8 cellular contexts compared by ENCODE assay signal in the genomic region with DNA sequence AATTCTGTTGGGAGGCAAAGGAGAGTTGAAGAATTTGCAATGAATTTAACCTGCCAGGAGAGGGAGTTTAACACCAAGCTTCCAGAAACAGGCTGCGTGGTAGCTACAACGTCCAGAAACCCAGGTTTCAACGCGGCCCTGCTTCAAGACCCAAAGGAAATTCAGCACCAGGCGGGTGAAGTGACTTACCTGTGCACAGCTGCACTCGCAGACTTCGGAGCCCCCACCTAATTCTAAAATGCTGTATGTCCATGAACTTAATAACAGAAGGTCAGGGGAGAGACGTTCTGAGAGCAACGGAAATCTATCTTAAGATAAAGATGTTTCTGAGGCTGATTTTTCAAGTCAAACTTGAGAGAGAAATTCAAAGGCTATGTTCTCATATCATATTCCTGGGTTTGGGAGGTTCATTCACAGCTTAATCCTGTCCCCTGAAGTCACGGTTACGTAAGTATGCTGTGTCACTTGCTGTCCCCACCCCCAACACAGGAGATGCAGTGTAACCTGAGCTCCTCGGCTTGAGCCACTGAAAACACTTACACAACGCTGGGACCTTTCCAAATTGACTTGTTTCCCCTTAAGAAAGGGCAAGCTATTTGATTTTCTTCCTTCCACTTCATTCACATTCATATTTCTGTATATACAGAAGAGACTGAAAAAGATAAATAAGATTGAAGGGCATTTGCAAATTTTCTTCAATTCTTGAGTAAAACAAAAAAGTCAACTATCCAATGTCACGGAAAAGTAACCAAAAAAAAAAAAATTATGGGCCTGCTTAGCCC. TPM values are rescaled to one million over a fixed set of nuclear protein-coding genes. Genes with fewer than 3 reads are reported as not detected.
A peak's percentile ranks its signal among the peaks of the same experiment; 100 is the strongest.
DNase-seq lines count a peak whose midpoint lies in the region; ATAC-seq and TF ChIP-seq lines count a peak whose summit lies in the region.

No MANE protein-coding gene starts in this region.

- no peak overlapping the region for H3K4me3 ChIP-seq in SJSA1

- no peaks in the 10 kb centered on the region for H3K9me3 Mint-ChIP-seq in activated naive CD8-positive, alpha-beta T cell treated with anti-CD3 and anti-CD28 coated beads for 36 hours

- ATAC-seq in HG03045 (IDR thresholded peaks at IDR 0.05; ENCODE audit: unreplicated experiment), result no peak

- H3K27me3 Mint-ChIP-seq in activated naive CD8-positive, alpha-beta T cell treated with anti-CD3 and anti-CD28 coated beads for 36 hours, result no peaks in the 10 kb centered on the region

- peak overlapping the region; percentile 61 for H3K27ac Mint-ChIP-seq in activated naive CD8-positive, alpha-beta T cell treated with anti-CD3 and anti-CD28 coated beads for 36 hours

- DNase-seq in GDM1 (lab: John Stamatoyannopoulos, UW), result peak; percentile 47
- peak; percentile 77 for DNase-seq in SJSA1 (ENCODE audit: low read depth in 1 of 2, low spot score in 2 of 2)
- DNase-seq in activated naive CD8-positive, alpha-beta T cell treated with anti-CD3 and anti-CD28 coated beads for 36 hours, result peak; percentile 27
- peak; percentile 80 for DNase-seq in germinal center (ENCODE audit: low spot score)
- peak; percentile 13 for DNase-seq in occipital lobe (lab: John Stamatoyannopoulos, UW)
- no peak for DNase-seq in middle frontal gyrus (ENCODE audit: extremely low spot score, low spot score)

- peaks cover 36% of the 10 kb centered on the region for H3K4me1 Mint-ChIP-seq in activated naive CD8-positive, alpha-beta T cell treated with anti-CD3 and anti-CD28 coated beads for 36 hours

- peaks cover 16% of the 10 kb centered on the region for H3K36me3 ChIP-seq in SJSA1

- peak overlapping the region; percentile 32 for H3K4me3 Mint-ChIP-seq in activated naive CD8-positive, alpha-beta T cell treated with anti-CD3 and anti-CD28 coated beads for 36 hours

- H3K27me3 ChIP-seq in SJSA1 (replicated peaks), result no peaks in the 10 kb centered on the region

- no peaks in the 10 kb centered on the region for H3K9me3 ChIP-seq in SJSA1 (replicated peaks)

- peaks cover 37% of the 10 kb centered on the region for H3K4me1 ChIP-seq in SJSA1 (replicated peaks)

- peak overlapping the region; percentile 96 for H3K27ac ChIP-seq in SJSA1

- peaks cover 10% of the 10 kb centered on the region for H3K36me3 Mint-ChIP-seq in activated naive CD8-positive, alpha-beta T cell treated with anti-CD3 and anti-CD28 coated beads for 36 hours

- TF ChIP-seq CTCF in LNCAP (IDR thresholded peaks at IDR 0.05), result peak; percentile 68

RNA-seq across cellular contexts. Expression of a gene that starts 22.7 kb away (rescaled TPM):
- 33.7 and 41.3 TPM in 2 replicates for total RNA-seq in SJSA1 (2014; rRNA removed; shearing (Covaris generic))
- 10 to 100 TPM; 32.4 to 33.9 TPM for total RNA-seq in activated naive CD8-positive, alpha-beta T cell treated with anti-CD3 and anti-CD28 coated beads for 36 hours
- total RNA-seq in occipital lobe, result 73.5 TPM
